ENCODE assay signal across 14 cellular contexts in the genomic region with DNA sequence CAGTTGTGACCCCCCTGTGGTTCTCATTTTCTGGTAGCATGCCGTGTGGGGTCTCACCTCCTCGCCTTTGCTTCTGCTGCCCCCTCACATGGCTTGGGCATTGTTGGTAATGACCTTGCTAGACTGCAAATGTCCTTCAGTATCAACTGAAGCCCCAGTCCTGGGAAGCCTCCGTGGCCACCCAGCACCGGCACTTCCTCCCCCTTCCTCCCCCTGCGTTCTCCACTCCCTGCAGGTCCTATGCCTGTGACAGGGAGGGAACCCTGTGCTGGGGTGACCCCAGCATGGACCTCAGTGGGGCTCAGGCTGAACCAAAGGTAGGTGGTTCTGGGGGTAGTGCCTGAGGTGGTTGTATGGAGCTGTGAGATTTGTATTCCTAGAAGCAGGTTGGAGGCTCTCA.
"Had no signal": no experiment of that assay in that cellular context is flagged by ENCODE, and none has a peak within 500 bp of the region (broad histone marks: within the 10 kb centered on the region; RNA-seq: fewer than 3 reads in every experiment).

No MANE protein-coding gene starts in this region.

- H3K4me3 Mint-ChIP-seq: naive thymus-derived CD8-positive, alpha-beta T cell; T-helper 2 cell treated with Interferon-gamma antibody and Interleukin-4, amounts not matched to agents 5 μg/mL and 100 μg/mL, for 36 hours had no signal

- H3K9me3 Mint-ChIP-seq: T-helper 2 cell treated with Interferon-gamma antibody and Interleukin-4, amounts not matched to agents 5 μg/mL and 100 μg/mL, for 36 hours had no signal

- H3K27ac ChIP-seq: SJCRH30, tibial artery had no signal

- H3K27me3 Mint-ChIP-seq: naive thymus-derived CD8-positive, alpha-beta T cell had no signal

- H3K27ac Mint-ChIP-seq: T-helper 2 cell treated with Interferon-gamma antibody and Interleukin-4, amounts not matched to agents 5 μg/mL and 100 μg/mL, for 36 hours had no signal

- H3K9me3 ChIP-seq: mucosa of descending colon, SJCRH30, tibial artery had no signal

- ATAC-seq: activated CD4-positive, CD25-positive, alpha-beta regulatory T cell treated with anti-CD3 and anti-CD28 coated beads, Interleukin-2, amount 50 U/mL, for 24 hours; mucosa of descending colon; naive thymus-derived CD8-positive, alpha-beta T cell had no signal

- H3K4me3 ChIP-seq: mucosa of descending colon, SJCRH30, tibial artery had no signal

- H3K36me3 Mint-ChIP-seq: naive thymus-derived CD8-positive, alpha-beta T cell had no signal

- H3K27me3 ChIP-seq: SJCRH30, tibial artery had no signal

- DNase-seq: activated CD4-positive, alpha-beta T cell treated with anti-CD3 and anti-CD28 coated beads, Interleukin-2, amount 50 U/mL, for 48 hours; activated gamma-delta T cell; activated T-cell treated with anti-CD3 and anti-CD28 coated beads, Interleukin-2, amount 50 U/mL, for 48 hours; caudate nucleus; erythroblast; hypothalamus; kidney glomerular epithelial cell; naive thymus-derived CD8-positive, alpha-beta T cell; SJCRH30; SW 1271 had no signal

- H3K36me3 ChIP-seq: SJCRH30, tibial artery had no signal
